15 cellular contexts compared by ENCODE assay signal in the genomic region with DNA sequence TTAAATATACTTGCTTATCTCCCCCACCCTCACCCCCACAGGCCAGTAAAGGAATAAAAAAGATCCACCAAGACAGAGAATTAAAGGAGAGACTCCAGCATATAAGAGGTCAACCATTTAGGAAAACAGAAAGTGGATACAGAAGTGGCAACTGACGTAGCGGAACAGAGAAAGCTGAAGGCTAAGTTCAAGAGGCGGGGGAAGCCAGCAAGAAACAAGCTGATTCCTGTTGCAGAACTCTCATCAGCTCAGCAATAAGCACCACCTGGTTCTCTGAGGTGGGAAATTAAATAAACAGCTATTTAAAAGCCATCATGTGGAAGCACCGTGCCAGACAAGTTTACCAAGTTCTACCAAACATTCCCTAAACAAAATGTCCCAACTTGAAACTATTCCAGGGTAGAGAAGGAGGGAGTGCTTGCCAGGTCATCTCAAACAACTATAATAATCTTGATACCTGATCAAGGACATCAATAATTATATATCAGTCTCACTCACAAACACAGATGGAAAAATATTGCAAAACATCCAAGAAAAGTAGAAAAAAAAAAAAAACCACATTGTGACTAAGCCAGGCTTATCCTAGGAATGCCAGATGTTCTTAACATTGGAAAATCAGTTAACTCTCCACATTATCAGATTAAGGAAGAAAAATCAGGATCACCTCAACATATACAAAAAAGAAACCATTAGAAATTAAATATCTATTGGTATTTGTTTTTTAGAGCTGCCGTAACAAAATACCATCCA.
"Had no signal": no experiment of that assay in that cellular context is flagged by ENCODE, and none has a peak within 500 bp of the region (broad histone marks: within the 10 kb centered on the region; RNA-seq: fewer than 3 reads in every experiment).

No MANE protein-coding gene starts in this region.

- DNase-seq: activated CD4-positive, alpha-beta T cell treated with anti-CD3 and anti-CD28 coated beads, Interleukin-2, amount 10 ng/mL, durations not matched to agents 7 days and 5 days; activated CD4-positive, CD25-positive, alpha-beta regulatory T cell; activated CD8-positive, alpha-beta memory T cell treated with anti-CD3 and anti-CD28 coated beads for 24 hours; activated naive CD4-positive, alpha-beta T cell treated with anti-CD3 and anti-CD28 coated beads, Interleukin-2, amount 10 ng/mL, durations not matched to agents 7 days and 5 days; adrenal gland; cerebellar nuclear complex; effector memory CD8-positive, alpha-beta T cell; foreskin keratinocyte; head of caudate nucleus; naive thymus-derived CD8-positive, alpha-beta T cell; posterior cingulate gyrus; stomach had no signal

- H3K4me3 ChIP-seq: adrenal gland, skin epidermis, stomach, thoracic aorta had no signal

- H3K4me1 ChIP-seq: foreskin keratinocyte, stomach had no signal

- H3K9me3 ChIP-seq: adrenal gland, stomach, thoracic aorta had no signal

- H3K27ac ChIP-seq: adrenal gland, foreskin keratinocyte, stomach, thoracic aorta had no signal

- H3K36me3 ChIP-seq: adrenal gland, stomach, thoracic aorta had no signal

- ATAC-seq: activated T-helper 17 cell treated with anti-CD3 and anti-CD28 coated beads, Interleukin-2, amount 50 U/mL, for 72 hours; effector memory CD8-positive, alpha-beta T cell; foreskin keratinocyte; naive thymus-derived CD8-positive, alpha-beta T cell had no signal

- H3K27me3 ChIP-seq: adrenal gland, foreskin keratinocyte, stomach had no signal
